Comparison of ENCODE assay signal across 14 cellular contexts in genomic region chr4:8278421-8279287, GRCh38. TPM values are rescaled to one million over a fixed set of nuclear protein-coding genes. Genes with fewer than 3 reads are reported as not detected.
DNase-seq lines count a peak whose midpoint lies in the region; TF ChIP-seq lines count a peak whose summit lies in the region.
"Had no signal": no experiment of that assay in that cellular context is flagged by ENCODE, and none has a peak within 500 bp of the region (broad histone marks: within the 10 kb centered on the region; RNA-seq: fewer than 3 reads in every experiment).

No MANE protein-coding gene starts in this region.

- H4K20me1 ChIP-seq in PC-9 (ENCODE audit: insufficient read depth): no peaks in the 10 kb centered on the region

- H3K9me3 ChIP-seq in PC-9 (ENCODE audit: insufficient read depth, low read depth): no peaks in the 10 kb centered on the region
- H3K9me3 ChIP-seq: heart right ventricle, prostate gland had no signal

- no peaks in the 10 kb centered on the region for H3K36me3 Mint-ChIP-seq in progenitor cell of endocrine pancreas (ENCODE audit: insufficient read depth)
- H3K36me3 Mint-ChIP-seq: stimulated activated naive B cell treated with anti-CD40 and anti-IgM and Interleukin-4, amounts not matched to agents 10 μg/mL and 1 μg/mL and 100 μg/mL, for 72 hours had no signal

- peaks cover 6% of the 10 kb centered on the region for H3K27me3 Mint-ChIP-seq in progenitor cell of endocrine pancreas

- H3K4me2 ChIP-seq in PC-9: peak overlapping the region; percentile 36; the same call in 1 of the 2 replicates

- H3K27ac Mint-ChIP-seq in progenitor cell of endocrine pancreas: no peak overlapping the region
- H3K27ac Mint-ChIP-seq: stimulated activated naive B cell treated with anti-CD40 and anti-IgM and Interleukin-4, amounts not matched to agents 10 μg/mL and 1 μg/mL and 100 μg/mL, for 72 hours had no signal

- H3K4me1 Mint-ChIP-seq in progenitor cell of endocrine pancreas (ENCODE audit: low read depth): no peaks in the 10 kb centered on the region

- H3K36me3 ChIP-seq in PC-9 (ENCODE audit: low read depth): no peaks in the 10 kb centered on the region
- H3K36me3 ChIP-seq: prostate gland had no signal

- intact Hi-C loops in PC-9 (cut with micrococcal nuclease; ENCODE audit: unreplicated experiment): no loop called here

- H3K4me3 Mint-ChIP-seq in progenitor cell of endocrine pancreas (ENCODE audit: low read depth): no peak overlapping the region
- H3K4me3 Mint-ChIP-seq: stimulated activated naive B cell treated with anti-CD40 and anti-IgM and Interleukin-4, amounts not matched to agents 10 μg/mL and 1 μg/mL and 100 μg/mL, for 72 hours had no signal

- H3K4me1 ChIP-seq in PC-9 (replicated peaks; ENCODE audit: insufficient read depth): no peaks in the 10 kb centered on the region

- no peaks in the 10 kb centered on the region for H3K79me2 ChIP-seq in PC-9 (ENCODE audit: low read depth)

- CTCF ChIA-PET in PC-9 (lab: Charles Lee): no interaction called here

- no peak overlapping the region for H2AFZ ChIP-seq in PC-9

- DNase-seq in DMS 273 treated with DMSO at 0.1 percent for 48 hours (lab: John Stamatoyannopoulos, UW) (peak; percentile 77), PC-9 (no peak), fibroblast of peridontal ligament (ENCODE audit: extremely low read depth) (peak; percentile 90), non-pigmented ciliary epithelial cell (ENCODE audit: low read depth) (peak; percentile 28), progenitor cell of endocrine pancreas (ENCODE audit: low spot score, unreplicated experiment) (no peak), SIG-M5 treated with dmso at 0.1 percent for 504 hours (lab: John Stamatoyannopoulos, UW; ENCODE audit: unreplicated experiment) (no peak), superior temporal gyrus (ENCODE audit: extremely low spot score) (no peak), AML-193 (lab: John Stamatoyannopoulos, UW) (no peak)
- DNase-seq: activated gamma-delta T cell; DND-41; NCI-H345; stimulated activated naive B cell treated with anti-CD40 and anti-IgM and Interleukin-4, amounts not matched to agents 10 μg/mL and 1 μg/mL and 100 μg/mL, for 72 hours had no signal

- H3F3A ChIP-seq in PC-9 (ENCODE audit: insufficient read depth, low read depth): no peaks in the 10 kb centered on the region

- no peak overlapping the region for H3K4me3 ChIP-seq in PC-9
- H3K4me3 ChIP-seq: heart right ventricle, prostate gland had no signal

- no peaks in the 10 kb centered on the region for H3K9me3 Mint-ChIP-seq in progenitor cell of endocrine pancreas (ENCODE audit: low read depth)
- H3K9me3 Mint-ChIP-seq: stimulated activated naive B cell treated with anti-CD40 and anti-IgM and Interleukin-4, amounts not matched to agents 10 μg/mL and 1 μg/mL and 100 μg/mL, for 72 hours had no signal

- BruUV-seq in PC-9 (replicated peaks; lab: Mats Ljungman, UMichigan): no TSS peak

- H3K27ac ChIP-seq in PC-9: no peak overlapping the region

- no peak for TF ChIP-seq CTCF in PC-9 (conservative IDR thresholded peaks at IDR 0.05)
- no peak for TF ChIP-seq CTCF in progenitor cell of endocrine pancreas (IDR thresholded peaks at IDR 0.05; ENCODE audit: unreplicated experiment)

- H3K9me2 ChIP-seq in PC-9 (ENCODE audit: insufficient read depth): no peaks in the 10 kb centered on the region

- POLR2A ChIA-PET in PC-9 (lab: Charles Lee; ENCODE audit: unreplicated experiment): no interaction called here

- H3K27me3 ChIP-seq in PC-9 (ENCODE audit: insufficient read depth, low read depth): no peaks in the 10 kb centered on the region
- H3K27me3 ChIP-seq: heart right ventricle had no signal

RNA-seq across cellular contexts. Expression of gene HTRA3, which starts 9.1 kb away (rescaled TPM):
- 14.1 and 22.8 TPM in 2 replicates for total RNA-seq in PC-9 (2021)
- total RNA-seq in progenitor cell of endocrine pancreas: 0.69 and 0.86 TPM in 2 replicates

Comparison
In these comparisons a context has a peak if more than half of its experiments do, and no peak if none do; other contexts are left out.
1. DNase-seq: peak in DMS 273 treated with DMSO at 0.1 percent for 48 hours (single experiment), fibroblast of peridontal ligament (single experiment) and non-pigmented ciliary epithelial cell (single experiment); none in PC-9 (0 of 2), progenitor cell of endocrine pancreas (single experiment), SIG-M5 treated with dmso at 0.1 percent for 504 hours (single experiment), superior temporal gyrus (single experiment) and AML-193 (0 of 2).